In genomic region chr15:64151727-64152506, GRCh38 we compare ENCODE assay signal across 1 cellular context.
TF ChIP-seq lines count a peak whose summit lies in the region.

Gene SNX22, plus strand, starts transcription at chr15:64151731. Its CDS starts 45 bp downstream, at chr15:64151776.

TF ChIP-seq in HEK293, 187 proteins besides CTCF, POLR2A, EP300 and RAD21 (continued from another document and continues in another):
- TF ChIP-seq ZNF398 (tag by site-specific recombination; IDR thresholded peaks at IDR 0.05) (0 out of 2 replicates have a peak, but pooled peaks have one; percentile 40), HIC1 (tag by site-specific recombination; IDR thresholded peaks at IDR 0.05) (no peak; the same call in 1 of the 2 replicates), ZNF514 (tag by site-specific recombination; IDR thresholded peaks at IDR 0.05) (no peak), ZNF391 (tag by site-specific recombination; IDR thresholded peaks at IDR 0.05; ENCODE audit: borderline replicate concordance, low read depth) (no peak), ZNF350 (tag by site-specific recombination; IDR thresholded peaks at IDR 0.05) (no peak), ZNF223 (tag by site-specific recombination; IDR thresholded peaks at IDR 0.05) (no peak), KLF17 (tag by site-specific recombination; IDR thresholded peaks at IDR 0.05) (no peak), ZNF776 (tag by site-specific recombination; IDR thresholded peaks at IDR 0.05; ENCODE audit: borderline replicate concordance) (no peak), ZNF610 (tag by site-specific recombination; IDR thresholded peaks at IDR 0.05; ENCODE audit: borderline replicate concordance) (0 out of 2 replicates have a peak, but pooled peaks have one; percentile 43), ZNF501 (tag by site-specific recombination; IDR thresholded peaks at IDR 0.05) (no peak), ZNF24 (tag by site-specific recombination; IDR thresholded peaks at IDR 0.05) (no peak), KLF9 (tag by site-specific recombination; IDR thresholded peaks at IDR 0.05; ENCODE audit: low read depth) (no peak; the same call in 1 of the 2 replicates), ZFP3 (tag by site-specific recombination; IDR thresholded peaks at IDR 0.05; ENCODE audit: low read depth) (no peak), SP7 (tag by site-specific recombination; IDR thresholded peaks at IDR 0.05) (peak; percentile 17; the same call in 1 of the 2 replicates), REST (tag by site-specific recombination; IDR thresholded peaks at IDR 0.05) (peak; percentile 32; the same call in 1 of the 2 replicates), ZXDB (tag by site-specific recombination; IDR thresholded peaks at IDR 0.05) (peak; percentile 65), ZNF624 (tag by site-specific recombination; IDR thresholded peaks at IDR 0.05) (no peak), ZNF560 (tag by site-specific recombination; IDR thresholded peaks at IDR 0.05; ENCODE audit: borderline replicate concordance) (no peak), ZNF202 (tag by site-specific recombination; IDR thresholded peaks at IDR 0.05; ENCODE audit: borderline replicate concordance) (no peak), ZFHX2 (tag by site-specific recombination; conservative IDR thresholded peaks at IDR 0.05) (peak; percentile 96), ZEB2 (tag by site-specific recombination; IDR thresholded peaks at IDR 0.05) (0 out of 2 replicates have a peak, but pooled peaks have one; percentile 48), ZBTB7A (tag by site-specific recombination; IDR thresholded peaks at IDR 0.05; ENCODE audit: low read depth) (0 out of 2 replicates have a peak, but pooled peaks have one; percentile 30), ZNF768 (tag by site-specific recombination; IDR thresholded peaks at IDR 0.05) (no peak), ZNF426 (tag by site-specific recombination; IDR thresholded peaks at IDR 0.05) (no peak), IKZF3 (tag by site-specific recombination; IDR thresholded peaks at IDR 0.05) (no peak), KLF10 (tag by site-specific recombination; IDR thresholded peaks at IDR 0.05) (peak; percentile 64), GLIS1 (tag by site-specific recombination; IDR thresholded peaks at IDR 0.05) (peak; percentile 50), ZNF639 (tag by site-specific recombination; IDR thresholded peaks at IDR 0.05) (no peak), SP2 (tag by site-specific recombination; IDR thresholded peaks at IDR 0.05) (peak; percentile 59), ZNF704 (tag by site-specific recombination; IDR thresholded peaks at IDR 0.05) (no peak), ZNF600 (tag by site-specific recombination; IDR thresholded peaks at IDR 0.05) (0 out of 2 replicates have a peak, but pooled peaks have one; percentile 36), ZNF311 (tag by site-specific recombination; IDR thresholded peaks at IDR 0.05; ENCODE audit: borderline replicate concordance) (no peak), BCL11B (tag by site-specific recombination; IDR thresholded peaks at IDR 0.05; ENCODE audit: low read depth) (no peak), MYNN (tag by site-specific recombination; IDR thresholded peaks at IDR 0.05; ENCODE audit: borderline replicate concordance) (no peak), ZBTB10 (tag by site-specific recombination; IDR thresholded peaks at IDR 0.05) (peak; percentile 59), ZNF169 (tag by site-specific recombination; IDR thresholded peaks at IDR 0.05) (no peak), ZNF132 (tag by site-specific recombination; IDR thresholded peaks at IDR 0.05; ENCODE audit: borderline replicate concordance) (no peak), YY1 (tag by site-specific recombination; IDR thresholded peaks at IDR 0.05) (no peak), ZBTB44 (tag by site-specific recombination; IDR thresholded peaks at IDR 0.05) (no peak), ZNF513 (tag by site-specific recombination; IDR thresholded peaks at IDR 0.05) (0 out of 2 replicates have a peak, but pooled peaks have one; percentile 10), ZNF76 (tag by site-specific recombination; IDR thresholded peaks at IDR 0.05; ENCODE audit: borderline replicate concordance, low read depth) (peak; percentile 32; the same call in 1 of the 2 replicates), ZSCAN23 (tag by site-specific recombination; IDR thresholded peaks at IDR 0.05) (0 out of 2 replicates have a peak, but pooled peaks have one; percentile 9), ZNF571 (tag by site-specific recombination; IDR thresholded peaks at IDR 0.05) (no peak), ZNF544 (tag by site-specific recombination; IDR thresholded peaks at IDR 0.05) (no peak), ZNF133 (tag by site-specific recombination; IDR thresholded peaks at IDR 0.05) (no peak), ZNF19 (tag by site-specific recombination; IDR thresholded peaks at IDR 0.05; ENCODE audit: low read depth) (no peak)
